Comparison of ENCODE assay signal across 23 cellular contexts in the genomic region with DNA sequence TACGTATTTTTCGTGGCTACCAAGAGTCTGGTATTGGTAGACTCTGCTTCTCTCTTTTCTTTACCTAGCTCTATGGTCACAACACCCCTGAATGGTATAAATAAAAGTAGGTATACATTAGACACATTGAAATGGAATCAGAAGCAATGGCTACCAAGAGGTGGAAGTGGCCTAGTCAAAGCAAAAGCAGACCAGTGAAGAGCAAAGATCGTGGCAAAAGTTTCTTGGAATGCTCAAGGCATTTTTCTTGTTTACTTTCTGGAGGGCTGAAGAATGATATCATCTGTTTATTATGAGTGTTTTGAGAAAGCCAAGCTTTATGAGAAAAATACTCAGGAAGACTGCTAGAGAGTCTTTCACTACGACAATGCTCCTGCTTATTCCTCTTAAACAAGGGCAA. TPM values are rescaled to one million over a fixed set of nuclear protein-coding genes. Genes with fewer than 3 reads are reported as not detected.
DNase-seq lines count a peak whose midpoint lies in the region; FAIRE-seq and TF ChIP-seq lines count a peak whose summit lies in the region.
"Had no signal": no experiment of that assay in that cellular context is flagged by ENCODE, and none has a peak within 500 bp of the region (broad histone marks: within the 10 kb centered on the region; RNA-seq: fewer than 3 reads in every experiment).

No MANE protein-coding gene starts in this region.

- H3K9ac ChIP-seq in smooth muscle cell (ENCODE audit: low read depth), result peak overlapping the region; percentile 8

- no peaks in the 10 kb centered on the region for H3K9me3 ChIP-seq in smooth muscle cell (replicated peaks; ENCODE audit: low read depth)
- H3K9me3 ChIP-seq: ascending aorta, gastroesophageal sphincter, HAP-1, MG63, thyroid gland had no signal

- no peaks in the 10 kb centered on the region for H4K20me1 ChIP-seq in smooth muscle cell (ENCODE audit: low read depth)

- DNase-seq in GM04503 (ENCODE audit: low read depth), result peak; percentile 30
- peak; percentile 17 for DNase-seq in astrocyte of the hippocampus (ENCODE audit: low read depth, low spot score)
- DNase-seq in iris pigment epithelial cell (ENCODE audit: low read depth), result peak; percentile 68
- no peak for DNase-seq in smooth muscle cell (lab: John Stamatoyannopoulos, UW; ENCODE audit: unreplicated experiment)
- no peak for DNase-seq in effector CD4-positive, alpha-beta T cell
- no peak for DNase-seq in superior temporal gyrus (ENCODE audit: extremely low spot score)
- no peak for DNase-seq in RCC 7860 (ENCODE audit: low spot score)
- DNase-seq: activated CD8-positive, alpha-beta T cell treated with anti-CD3 and anti-CD28 coated beads for 36 hours; activated naive CD4-positive, alpha-beta T cell treated with anti-CD3 and anti-CD28 coated beads, Interleukin-2, amount 50 U/mL, for 16 hours; activated T-cell treated with anti-CD3 and anti-CD28 coated beads, Interleukin-2, amount 50 U/mL, for 24 hours; C1 segment of cervical spinal cord; DMS 273 treated with DMSO at 0.1 percent for 48 hours; left colon; MG63; nucleus accumbens; thyroid gland had no signal

- peak overlapping the region; percentile 85 for H2AFZ ChIP-seq in smooth muscle cell (ENCODE audit: low read depth)

- H3F3A ChIP-seq in smooth muscle cell (ENCODE audit: low read depth), result no peaks in the 10 kb centered on the region

- 63% methylated on average over 4 of the region's 4 CpGs for WGBS in smooth muscle cell (ENCODE audit: low lambda C conversion rate)

- no peaks in the 10 kb centered on the region for H3K36me3 ChIP-seq in smooth muscle cell (ENCODE audit: low read depth)
- H3K36me3 ChIP-seq: ascending aorta, gastroesophageal sphincter, HAP-1, MG63, right atrium auricular region, thyroid gland had no signal

- no peak for TF ChIP-seq CTCF in smooth muscle cell (IDR thresholded peaks at IDR 0.05; ENCODE audit: borderline replicate concordance, insufficient read depth, poor library complexity, severe bottlenecking)

- peak overlapping the region; percentile 55 for H3K27ac ChIP-seq in smooth muscle cell (ENCODE audit: low read depth)
- H3K27ac ChIP-seq: ascending aorta, coronary artery, gastroesophageal sphincter, right atrium auricular region had no signal

- peak overlapping the region; percentile 65 for H3K4me2 ChIP-seq in smooth muscle cell

- H3K4me1 ChIP-seq in smooth muscle cell (ENCODE audit: low read depth), result no peaks in the 10 kb centered on the region
- H3K4me1 ChIP-seq: ascending aorta, gastroesophageal sphincter, HAP-1, thyroid gland had no signal

- H3K4me3 ChIP-seq in smooth muscle cell, result no peak overlapping the region
- H3K4me3 ChIP-seq: ascending aorta, coronary artery, gastroesophageal sphincter, HAP-1, MG63, right atrium auricular region, thyroid gland had no signal

- no peaks in the 10 kb centered on the region for H3K27me3 ChIP-seq in smooth muscle cell (ENCODE audit: low read depth)
- H3K27me3 ChIP-seq: ascending aorta, MG63, right atrium auricular region, thyroid gland had no signal

- no peaks in the 10 kb centered on the region for H3K79me2 ChIP-seq in smooth muscle cell (ENCODE audit: low read depth)

- FAIRE-seq in RCC 7860 (lab: Jason Lieb, UNC), result no peak
- FAIRE-seq: GM12892, HepG2 had no signal

RNA-seq across cellular contexts. Expression of gene MOCS1, which starts 28.6 kb away (rescaled TPM):
- total RNA-seq in smooth muscle cell, result 7.7 and 8.3 TPM in 2 replicates
- 8.2 and 12.1 TPM in 2 replicates for polyA plus RNA-seq in smooth muscle cell

Comparison
In these comparisons a context has a peak if more than half of its experiments do, and no peak if none do; other contexts are left out.
1. DNase-seq: peak in GM04503 (single experiment), astrocyte of the hippocampus (single experiment) and iris pigment epithelial cell (single experiment); none in smooth muscle cell (single experiment), effector CD4-positive, alpha-beta T cell (single experiment), superior temporal gyrus (single experiment) and RCC 7860 (single experiment).